9 cellular contexts compared by ENCODE assay signal in genomic region chr2:235765181-235765820, GRCh38.
DNase-seq lines count a peak whose midpoint lies in the region; ATAC-seq, FAIRE-seq and TF ChIP-seq lines count a peak whose summit lies in the region.
"Had no signal": no experiment of that assay in that cellular context is flagged by ENCODE, and none has a peak within 500 bp of the region (broad histone marks: within the 10 kb centered on the region; RNA-seq: fewer than 3 reads in every experiment).

No MANE protein-coding gene starts in this region.

- no peak overlapping the region for H3K4me2 ChIP-seq in smooth muscle cell

- 59% methylated on average over 14 of the region's 30 CpGs for WGBS in smooth muscle cell (ENCODE audit: low lambda C conversion rate)

- TF ChIP-seq CTCF in smooth muscle cell (IDR thresholded peaks at IDR 0.05; ENCODE audit: borderline replicate concordance, insufficient read depth, poor library complexity, severe bottlenecking): no peak

- H2AFZ ChIP-seq in smooth muscle cell (ENCODE audit: low read depth): no peak overlapping the region

- peak overlapping the region; percentile 56 for H3K27ac ChIP-seq in smooth muscle cell (ENCODE audit: low read depth)

- no peak overlapping the region for H3K4me3 ChIP-seq in smooth muscle cell
- H3K4me3 ChIP-seq: esophagus muscularis mucosa had no signal

- H3K4me1 ChIP-seq in smooth muscle cell (ENCODE audit: low read depth): no peaks in the 10 kb centered on the region

- H3K27me3 ChIP-seq in smooth muscle cell (ENCODE audit: low read depth): no peaks in the 10 kb centered on the region
- H3K27me3 ChIP-seq: esophagus muscularis mucosa had no signal

- H3K9ac ChIP-seq in smooth muscle cell (ENCODE audit: low read depth): peak overlapping the region; percentile 24

- ATAC-seq in GM19328 (IDR thresholded peaks at IDR 0.05; ENCODE audit: unreplicated experiment): no peak

- H3K36me3 ChIP-seq in smooth muscle cell (ENCODE audit: low read depth): no peaks in the 10 kb centered on the region

- FAIRE-seq in frontal cortex (lab: Jason Lieb, UNC): no peak

- DNase-seq in H4 (ENCODE audit: low spot score): peak; percentile 38
- peak; percentile 70 for DNase-seq in T1000 (lab: John Stamatoyannopoulos, UW)
- peak; percentile 50 to 60 for DNase-seq in frontal cortex (ENCODE audit: low spot score in 2 of 2)
- no peak for DNase-seq in smooth muscle cell (lab: John Stamatoyannopoulos, UW; ENCODE audit: unreplicated experiment)
- no peak for DNase-seq in NCI-H1105 treated with DMSO at 0.1 percent for 48 hours (lab: John Stamatoyannopoulos, UW)
- DNase-seq in D341Med (ENCODE audit: low spot score): no peak
- DNase-seq: mesendoderm had no signal

- no peaks in the 10 kb centered on the region for H3F3A ChIP-seq in smooth muscle cell (ENCODE audit: low read depth)

- H3K79me2 ChIP-seq in smooth muscle cell (ENCODE audit: low read depth): no peaks in the 10 kb centered on the region

- H4K20me1 ChIP-seq in smooth muscle cell (ENCODE audit: low read depth): peaks cover 4% of the 10 kb centered on the region

- no peaks in the 10 kb centered on the region for H3K9me3 ChIP-seq in smooth muscle cell (replicated peaks; ENCODE audit: low read depth)
- H3K9me3 ChIP-seq: esophagus muscularis mucosa had no signal

Comparison
In these comparisons a context has a peak if more than half of its experiments do, and no peak if none do; other contexts are left out.
1. DNase-seq: peak in H4 (single experiment), T1000 (single experiment) and frontal cortex (2 of 2); none in smooth muscle cell (single experiment), NCI-H1105 treated with DMSO at 0.1 percent for 48 hours (single experiment) and D341Med (single experiment).